8 cellular contexts compared by ENCODE assay signal in genomic region chr6:26027491-26028211, GRCh38. TPM values are rescaled to one million over a fixed set of nuclear protein-coding genes. Genes with fewer than 3 reads are reported as not detected.
A peak's percentile ranks its signal among the peaks of the same experiment; 100 is the strongest.
DNase-seq lines count a peak whose midpoint lies in the region; ATAC-seq and TF ChIP-seq lines count a peak whose summit lies in the region.

No MANE protein-coding gene starts in this region.

- peak overlapping the region; percentile 89 for H3K4me3 Mint-ChIP-seq in progenitor cell of endocrine pancreas (ENCODE audit: low read depth)

- H3K36me3 ChIP-seq in DND-41 (ENCODE audit: insufficient read depth, low read length) (no peaks in the 10 kb centered on the region; the same call in 1 of the 2 replicates), PC-9 (ENCODE audit: low read depth) (no peaks in the 10 kb centered on the region)

- H3K9me2 ChIP-seq in PC-9 (ENCODE audit: insufficient read depth): no peaks in the 10 kb centered on the region

- BruUV-seq in PC-9 (replicated peaks; lab: Mats Ljungman, UMichigan): no TSS peak

- H3K27me3 Mint-ChIP-seq in progenitor cell of endocrine pancreas: no peaks in the 10 kb centered on the region

- no peaks in the 10 kb centered on the region for H3K9me3 ChIP-seq in DND-41 (ENCODE audit: insufficient read depth, low read length, severe bottlenecking)
- no peaks in the 10 kb centered on the region for H3K9me3 ChIP-seq in PC-9 (ENCODE audit: insufficient read depth, low read depth)

- peaks cover 45% of the 10 kb centered on the region for H3F3A ChIP-seq in PC-9 (ENCODE audit: insufficient read depth, low read depth)

- intact Hi-C loops in PC-9 (cut with micrococcal nuclease; ENCODE audit: unreplicated experiment): loop anchor here (1.0 to 10.0 kb wide), 4 partner anchors 28 to 1807 kb away; a partner anchor contains a TSS

- H3K27ac ChIP-seq in DND-41 (ENCODE audit: low read length) (peak overlapping the region; percentile 97), PC-9 (peak overlapping the region; percentile 98)

- H2AFZ ChIP-seq in DND-41 (ENCODE audit: low read depth, low read length): no peak overlapping the region
- H2AFZ ChIP-seq in PC-9: peak overlapping the region; percentile 74

- H3K4me1 ChIP-seq in DND-41 (ENCODE audit: insufficient read depth, low read length) (peaks cover 62% of the 10 kb centered on the region), PC-9 (replicated peaks; ENCODE audit: insufficient read depth) (peaks cover 57% of the 10 kb centered on the region)

- H4K20me1 ChIP-seq in DND-41 (ENCODE audit: insufficient read depth, low read length): no peaks in the 10 kb centered on the region
- no peaks in the 10 kb centered on the region for H4K20me1 ChIP-seq in PC-9 (ENCODE audit: insufficient read depth)

- peak overlapping the region; percentile 98 for H3K27ac Mint-ChIP-seq in progenitor cell of endocrine pancreas

- DNase-seq in DND-41 (no peak), PC-9 (no peak), epithelial cell of esophagus (ENCODE audit: low read depth) (no peak), progenitor cell of endocrine pancreas (ENCODE audit: low spot score, unreplicated experiment) (no peak), left lobe of liver (ENCODE audit: low spot score) (no peak), SKM-1 (lab: John Stamatoyannopoulos, UW; ENCODE audit: unreplicated experiment) (no peak)

- H3K9me3 Mint-ChIP-seq in progenitor cell of endocrine pancreas (ENCODE audit: low read depth): no peaks in the 10 kb centered on the region

- H3K79me2 ChIP-seq in DND-41 (ENCODE audit: insufficient read depth, low read length): peaks cover 20% of the 10 kb centered on the region
- H3K79me2 ChIP-seq in PC-9 (ENCODE audit: low read depth): peaks cover 5% of the 10 kb centered on the region; the same call in 1 of the 2 replicates

- peak overlapping the region; percentile 86 for H3K9ac ChIP-seq in DND-41 (ENCODE audit: low read depth, low read length)

- POLR2A ChIA-PET in PC-9 (lab: Charles Lee; ENCODE audit: unreplicated experiment): interaction anchor here (0.5 to 3.1 kb wide), 8 partner anchors 18 to 1160 kb away, joined by 4 to 55 read pairs (median 5); a partner anchor contains a TSS

- H3K27me3 ChIP-seq in DND-41 (ENCODE audit: insufficient read depth, low read length, poor library complexity): no peaks in the 10 kb centered on the region
- H3K27me3 ChIP-seq in PC-9 (ENCODE audit: insufficient read depth, low read depth): no peaks in the 10 kb centered on the region

- H3K4me3 ChIP-seq in DND-41 (ENCODE audit: low read depth in 1 of 2, low read length in 2 of 2): peak overlapping the region; percentile 1 to 66; a peak in 3 of 4 replicates
- H3K4me3 ChIP-seq in PC-9: peak overlapping the region; percentile 75
- peak overlapping the region; percentile 85 for H3K4me3 ChIP-seq in epithelial cell of esophagus (ENCODE audit: low read length)

- peak overlapping the region; percentile 59 for H3K4me2 ChIP-seq in DND-41 (ENCODE audit: insufficient read depth, low read length)
- H3K4me2 ChIP-seq in PC-9: peak overlapping the region; percentile 89

- peaks cover 62% of the 10 kb centered on the region for H3K4me1 Mint-ChIP-seq in progenitor cell of endocrine pancreas (ENCODE audit: low read depth)

- ATAC-seq in DND-41 (ENCODE audit: insufficient read depth, low read depth) (no peak), left lobe of liver (no peak), HG02571 (IDR thresholded peaks at IDR 0.05; ENCODE audit: unreplicated experiment) (no peak), HG03045 (IDR thresholded peaks at IDR 0.05; ENCODE audit: unreplicated experiment) (no peak)

- CTCF ChIA-PET in PC-9 (lab: Charles Lee): interaction anchor here (0.5 to 0.6 kb wide), 2 partner anchors 31 to 568 kb away, joined by 3 to 4 read pairs; no protein-coding TSS in a partner anchor

- TF ChIP-seq CTCF in DND-41 (IDR thresholded peaks at IDR 0.05; ENCODE audit: borderline replicate concordance, extremely low read depth, low read length, poor library complexity, severe bottlenecking) (no peak), PC-9 (conservative IDR thresholded peaks at IDR 0.05) (no peak), epithelial cell of esophagus (IDR thresholded peaks at IDR 0.05; ENCODE audit: insufficient read depth, low read depth, low read length, missing control alignments) (no peak), progenitor cell of endocrine pancreas (IDR thresholded peaks at IDR 0.05; ENCODE audit: unreplicated experiment) (no peak)

- H3K36me3 Mint-ChIP-seq in progenitor cell of endocrine pancreas (ENCODE audit: insufficient read depth): no peaks in the 10 kb centered on the region

RNA-seq across cellular contexts. Expression of gene HFE, which starts 59.6 kb away (rescaled TPM):
- total RNA-seq in PC-9 (2021): 33.3 and 46.0 TPM in 2 replicates
- 1.1 and 1.8 TPM in 2 replicates for total RNA-seq in progenitor cell of endocrine pancreas
- 14.1 TPM for total RNA-seq in left lobe of liver

Comparison
In these comparisons a context has a peak if more than half of its experiments do, and no peak if none do; other contexts are left out.
1. H3K4me3 ChIP-seq: peak in every context shown above with its lines; median percentile 85 in epithelial cell of esophagus; 75 in PC-9; 34 in DND-41.